21 cellular contexts compared by ENCODE assay signal in the genomic region with DNA sequence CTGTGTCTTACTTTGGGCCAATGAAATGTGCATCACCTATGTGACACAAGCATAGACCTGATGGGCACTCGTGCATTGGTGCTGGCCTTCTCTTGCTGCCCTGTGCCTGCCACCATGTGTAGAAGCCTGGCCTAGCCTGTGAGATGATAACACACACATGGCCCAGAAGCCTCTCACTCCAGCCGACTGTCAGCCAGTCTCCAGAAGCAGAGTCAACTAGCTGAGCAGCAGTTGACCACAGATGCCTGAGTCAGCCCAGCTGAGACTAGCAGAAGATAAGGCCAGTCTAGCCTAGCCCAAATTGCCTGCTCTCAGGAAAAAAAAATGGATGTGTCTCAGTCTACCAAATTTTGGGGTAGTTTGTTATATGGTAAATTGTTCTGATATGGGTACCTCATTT. TPM values are rescaled to one million over a fixed set of nuclear protein-coding genes. Genes with fewer than 3 reads are reported as not detected.
DNase-seq lines count a peak whose midpoint lies in the region; ATAC-seq lines count a peak whose summit lies in the region.
"Had no signal": no experiment of that assay in that cellular context is flagged by ENCODE, and none has a peak within 500 bp of the region (broad histone marks: within the 10 kb centered on the region; RNA-seq: fewer than 3 reads in every experiment).

No MANE protein-coding gene starts in this region.

- no peak for ATAC-seq in GM18867 (IDR thresholded peaks at IDR 0.05; ENCODE audit: unreplicated experiment)
- ATAC-seq in HG02840 (IDR thresholded peaks at IDR 0.05; ENCODE audit: low FRiP score, unreplicated experiment), result no peak
- no peak for ATAC-seq in GM18517 (IDR thresholded peaks at IDR 0.05; ENCODE audit: unreplicated experiment)
- ATAC-seq: GM12878, SK-N-SH treated with all-trans-retinoic acid at 6 μM for 48 hours had no signal

- peak; percentile 35 for DNase-seq in AG08396 (ENCODE audit: low spot score)
- DNase-seq in HT1080 (ENCODE audit: low read depth), result peak; percentile 43
- peak; percentile 19 for DNase-seq in astrocyte of the hippocampus (ENCODE audit: low read depth, low spot score)
- DNase-seq in myocyte (ENCODE audit: low read depth), result peak; percentile 57
- no peak for DNase-seq in HuH-7.5 (ENCODE audit: low spot score)
- DNase-seq: Calu3; CD4-positive, alpha-beta memory T cell; EL; HFFc6; NCI-H1105 treated with DMSO at 0.1 percent for 48 hours; NCI-H1694; NCI-H2107; NCI-H2227 treated with DMSO at 0.1 percent for 48 hours; NCI-H524 treated with DMSO at 0.1 percent for 48 hours; RPMI8226; SIG-M5 had no signal

RNA-seq across cellular contexts. Expression of a gene that starts 46.2 kb away (rescaled TPM):
- total RNA-seq in HT1080 (2014; rRNA removed; shearing (Covaris generic)), result 2.7 and 3.2 TPM in 2 replicates
- 3.3 and 3.8 TPM in 2 replicates for polyA plus RNA-seq in HT1080 (2015; cell fraction: cytosol; rRNA removed)
- 3.1 and 3.2 TPM in 2 replicates for polyA plus RNA-seq in HT1080 (2015; cell fraction: nucleus; rRNA removed)
- total RNA-seq in myocyte, result 2.1 and 2.9 TPM in 2 replicates
- 1.3 TPM for polyA plus RNA-seq in myocyte (2012)
